In genomic region chr20:55561259-55561658, GRCh38 we compare ENCODE assay signal across 21 cellular contexts.
"Had no signal": no experiment of that assay in that cellular context is flagged by ENCODE, and none has a peak within 500 bp of the region (broad histone marks: within the 10 kb centered on the region; RNA-seq: fewer than 3 reads in every experiment).

No MANE protein-coding gene starts in this region.

- H2AFZ ChIP-seq: neural progenitor cell, parathyroid adenoma had no signal

- H3K9me3 ChIP-seq: gastrocnemius medialis, thoracic aorta, transverse colon had no signal

- FAIRE-seq: endothelial cell of umbilical vein, kidney had no signal

- DNase-seq: cerebellar nuclear complex; effector CD8-positive, alpha-beta T cell; gastrocnemius medialis; head of caudate nucleus; kidney; mesendoderm; midbrain; naive thymus-derived CD4-positive, alpha-beta T cell; stimulated activated CD4-positive, alpha-beta T cell treated with anti-CD3 and anti-CD28 coated beads, Interleukin-12 subunit alpha, Interleukin-12 subunit beta, amount 100 ng/mL, for 4 hours; stimulated activated CD4-positive, alpha-beta T cell treated with anti-CD3 and anti-CD28 coated beads, Interleukin-1b, Interleukin-23, amount 100 ng/mL, for 48 hours; stimulated activated CD4-positive, alpha-beta T cell treated with anti-CD3 and anti-CD28 coated beads, Interleukin-4, amount 100 ng/mL, for 24 hours; stimulated activated naive CD8-positive, alpha-beta T cell treated with anti-CD3 and anti-CD28 coated beads, Interleukin-15, Interleukin-2, amounts not matched to agents 100 U/mL and 50 U/mL, for 24 hours; transverse colon had no signal

- ATAC-seq: gastrocnemius medialis; left lobe of liver; naive thymus-derived CD4-positive, alpha-beta T cell; sciatic nerve; stimulated activated effector memory CD8-positive, alpha-beta T cell treated with anti-CD3 and anti-CD28 coated beads, Interleukin-12 subunit alpha, Interleukin-12 subunit beta, amount 100 ng/mL, for 72 hours; stimulated activated naive CD8-positive, alpha-beta T cell treated with anti-CD3 and anti-CD28 coated beads, Interleukin-15, Interleukin-2, amounts not matched to agents 100 U/mL and 50 U/mL, for 24 hours had no signal

- H3K79me2 ChIP-seq: parathyroid adenoma had no signal

- H3K27ac ChIP-seq: gastrocnemius medialis, neural progenitor cell, parathyroid adenoma, thoracic aorta, transverse colon had no signal

- H3K4me1 ChIP-seq: gastrocnemius medialis, neural progenitor cell, parathyroid adenoma, transverse colon had no signal

- H3K27me3 ChIP-seq: gastrocnemius medialis, neural progenitor cell, transverse colon had no signal

- H3K9ac ChIP-seq: neural progenitor cell, parathyroid adenoma had no signal

- H3K4me2 ChIP-seq: neural progenitor cell, smooth muscle cell had no signal

- H3K4me3 ChIP-seq: gastrocnemius medialis, neural progenitor cell, smooth muscle cell, thoracic aorta, transverse colon had no signal

- H3K36me3 ChIP-seq: gastrocnemius medialis, neural progenitor cell, thoracic aorta, transverse colon had no signal
